ENCODE assay signal across 8 cellular contexts in the genomic region with DNA sequence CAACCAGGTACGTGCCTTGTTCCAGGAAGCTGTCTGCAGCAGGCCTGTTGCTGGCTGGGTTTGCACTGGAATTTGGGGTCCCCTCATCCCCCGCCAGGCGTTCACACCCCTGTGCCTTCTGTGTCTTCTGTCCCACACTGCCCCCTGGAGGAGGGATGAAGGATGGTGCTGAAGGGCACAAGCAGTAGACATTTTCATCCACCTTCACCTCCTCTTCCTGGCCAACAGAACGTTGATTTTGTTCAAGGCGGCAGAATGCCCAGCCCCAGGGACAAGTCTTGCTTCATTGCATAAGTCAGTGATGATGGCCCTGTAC.
DNase-seq lines count a peak whose midpoint lies in the region; ATAC-seq and TF ChIP-seq lines count a peak whose summit lies in the region.

No MANE protein-coding gene starts in this region.

- peak; percentile 76 for ATAC-seq in activated CD4-positive, alpha-beta T cell treated with anti-CD3 and anti-CD28 coated beads for 36 hours
- ATAC-seq in gastrocnemius medialis = no peak
- ATAC-seq in HG02571 (IDR thresholded peaks at IDR 0.05; ENCODE audit: unreplicated experiment) = no peak

- in situ Hi-C loops in HAP-1 (cut with MboI; ENCODE audit: low sequenced_read_pairs) = no loop called here
- in situ Hi-C loops in gastrocnemius medialis (cut with MboI; ENCODE audit: low sequenced_read_pairs in 4 of 4) = no loop called here

- no peaks in the 10 kb centered on the region for H3K9me3 ChIP-seq in HAP-1
- H3K9me3 ChIP-seq in gastrocnemius medialis = no peaks in the 10 kb centered on the region

- TF ChIP-seq POLR2A in gastrocnemius medialis (IDR thresholded peaks at IDR 0.05) = no peak

- intact Hi-C loops in activated CD4-positive, alpha-beta T cell treated with anti-CD3 and anti-CD28 coated beads for 36 hours (cut with DNase I, micrococcal nuclease) = loop anchor here (1.0 to 5.0 kb wide), 6 partner anchors 117 to 218 kb away; no protein-coding TSS in a partner anchor
- intact Hi-C loops in gastrocnemius medialis (cut with DNase I; ENCODE audit: low total_unique reads) = loop anchor here (5.0 kb wide), 1 partner anchor 178 kb away; no protein-coding TSS in a partner anchor

- no peaks in the 10 kb centered on the region for H3K36me3 Mint-ChIP-seq in activated CD4-positive, alpha-beta T cell treated with anti-CD3 and anti-CD28 coated beads for 36 hours (ENCODE audit: low read depth)
- no peaks in the 10 kb centered on the region for H3K36me3 Mint-ChIP-seq in endothelial cell (ENCODE audit: low read depth, unreplicated experiment)

- H3K27me3 ChIP-seq in HAP-1 (ENCODE audit: low read depth) = no peaks in the 10 kb centered on the region
- no peaks in the 10 kb centered on the region for H3K27me3 ChIP-seq in gastrocnemius medialis

- TF ChIP-seq CTCF in AG09309 (IDR thresholded peaks at IDR 0.05; ENCODE audit: control insufficient read depth, insufficient read depth, low read depth, low read length, missing control alignments) = peak; percentile 59
- peak; percentile 81 for TF ChIP-seq CTCF in endothelial cell (IDR thresholded peaks at IDR 0.05; ENCODE audit: unreplicated experiment)
- TF ChIP-seq CTCF in gastrocnemius medialis (IDR thresholded peaks at IDR 0.05 in 4 of 5, conservative IDR thresholded peaks at IDR 0.05 in 1 of 5) = peak in 3 of 5 experiments; percentile 35 to 45 (median 40)

- DNase-seq in AG09309 (ENCODE audit: low read depth) = no peak
- DNase-seq in HAP-1 (ENCODE audit: low spot score in 2 of 2) = peak; percentile 20 to 70
- DNase-seq in activated CD4-positive, alpha-beta T cell treated with anti-CD3 and anti-CD28 coated beads for 36 hours = peak; percentile 68
- peak; percentile 58 for DNase-seq in endothelial cell (ENCODE audit: low spot score)
- DNase-seq in gastrocnemius medialis = no peak
- DNase-seq in GDM1 (lab: John Stamatoyannopoulos, UW) = no peak
- DNase-seq in HCEC 1CT = no peak

- H3K4me3 ChIP-seq in AG09309 (ENCODE audit: control insufficient read depth, low read depth, low read length) = no peak overlapping the region
- H3K4me3 ChIP-seq in HAP-1 = no peak overlapping the region
- no peak overlapping the region for H3K4me3 ChIP-seq in gastrocnemius medialis

- no peak overlapping the region for H3K27ac Mint-ChIP-seq in activated CD4-positive, alpha-beta T cell treated with anti-CD3 and anti-CD28 coated beads for 36 hours
- H3K27ac Mint-ChIP-seq in endothelial cell (ENCODE audit: unreplicated experiment) = no peak overlapping the region

- H3K4me3 Mint-ChIP-seq in activated CD4-positive, alpha-beta T cell treated with anti-CD3 and anti-CD28 coated beads for 36 hours = no peak overlapping the region
- no peak overlapping the region for H3K4me3 Mint-ChIP-seq in endothelial cell (ENCODE audit: unreplicated experiment)

- CTCF ChIA-PET in activated CD4-positive, alpha-beta T cell treated with anti-CD3 and anti-CD28 coated beads for 36 hours (lab: Charles Lee) = interaction anchor here (0.6 to 1.5 kb wide), 6 partner anchors 9 to 407 kb away, joined by 3 read pairs; no protein-coding TSS in a partner anchor

- no peaks in the 10 kb centered on the region for H3K4me1 Mint-ChIP-seq in activated CD4-positive, alpha-beta T cell treated with anti-CD3 and anti-CD28 coated beads for 36 hours
- no peaks in the 10 kb centered on the region for H3K4me1 Mint-ChIP-seq in endothelial cell (ENCODE audit: unreplicated experiment)

- POLR2A ChIA-PET in activated CD4-positive, alpha-beta T cell treated with anti-CD3 and anti-CD28 coated beads for 36 hours (lab: Charles Lee) = no interaction called here

- no peaks in the 10 kb centered on the region for H3K9me3 Mint-ChIP-seq in activated CD4-positive, alpha-beta T cell treated with anti-CD3 and anti-CD28 coated beads for 36 hours (ENCODE audit: low read depth)
- no peaks in the 10 kb centered on the region for H3K9me3 Mint-ChIP-seq in endothelial cell (ENCODE audit: unreplicated experiment)

- H3K27ac ChIP-seq in gastrocnemius medialis = peak overlapping the region in 1 of 4 donors; percentile 35

- H3K27me3 Mint-ChIP-seq in activated CD4-positive, alpha-beta T cell treated with anti-CD3 and anti-CD28 coated beads for 36 hours = no peaks in the 10 kb centered on the region
- peaks cover 5% of the 10 kb centered on the region for H3K27me3 Mint-ChIP-seq in endothelial cell (ENCODE audit: unreplicated experiment)

- no peaks in the 10 kb centered on the region for H3K4me1 ChIP-seq in HAP-1
- peaks cover 24 to 33% of the 10 kb centered on the region in 2 donors for H3K4me1 ChIP-seq in gastrocnemius medialis

- no peaks in the 10 kb centered on the region for H3K36me3 ChIP-seq in HAP-1 (replicated peaks)
- H3K36me3 ChIP-seq in gastrocnemius medialis = no peaks in the 10 kb centered on the region

Comparison
In these comparisons a context has a peak if more than half of its experiments do, and no peak if none do; other contexts are left out.
1. DNase-seq: peak in HAP-1 (2 of 2), activated CD4-positive, alpha-beta T cell treated with anti-CD3 and anti-CD28 coated beads for 36 hours (single experiment) and endothelial cell (single experiment); none in AG09309 (single experiment), gastrocnemius medialis (0 of 2), GDM1 (single experiment) and HCEC 1CT (single experiment).
2. Peak in every context shown above with its lines, with median percentiles within 50 percentile points of each other: CTCF ChIP-seq.